Comparison of ENCODE assay signal across 1 cellular context in the genomic region with DNA sequence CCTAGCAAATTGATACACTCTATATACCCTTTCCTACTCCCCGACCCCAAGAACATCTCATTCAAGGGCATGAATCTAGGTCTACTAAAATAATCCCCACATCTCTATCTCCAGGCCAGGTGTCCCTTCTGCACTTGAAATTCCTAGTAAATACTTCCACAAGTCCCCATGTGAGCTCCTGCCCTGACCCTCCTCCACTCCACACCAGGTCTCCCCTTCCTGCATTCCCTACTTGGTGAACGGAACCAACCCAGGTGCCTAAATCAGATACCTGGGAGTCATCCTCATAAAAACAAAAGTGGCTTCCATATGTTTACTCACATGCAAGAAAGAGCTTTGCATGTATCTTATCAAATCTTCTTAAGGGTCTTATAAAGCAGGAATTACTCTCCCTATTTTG.
A peak's percentile ranks its signal among the peaks of the same experiment; 100 is the strongest.
TF ChIP-seq lines count a peak whose summit lies in the region.

No MANE protein-coding gene starts in this region.

TF ChIP-seq in H1, 55 proteins besides CTCF, POLR2A, EP300 and RAD21 (continued from another document):
- TF ChIP-seq TCF12 (IDR thresholded peaks at IDR 0.05; ENCODE audit: low read depth, low read length) (0 out of 2 replicates have a peak, but pooled peaks have one; percentile 34), SP2 (IDR thresholded peaks at IDR 0.05; ENCODE audit: low read length) (no peak)
